Comparison of ENCODE assay signal across 10 cellular contexts in the genomic region with DNA sequence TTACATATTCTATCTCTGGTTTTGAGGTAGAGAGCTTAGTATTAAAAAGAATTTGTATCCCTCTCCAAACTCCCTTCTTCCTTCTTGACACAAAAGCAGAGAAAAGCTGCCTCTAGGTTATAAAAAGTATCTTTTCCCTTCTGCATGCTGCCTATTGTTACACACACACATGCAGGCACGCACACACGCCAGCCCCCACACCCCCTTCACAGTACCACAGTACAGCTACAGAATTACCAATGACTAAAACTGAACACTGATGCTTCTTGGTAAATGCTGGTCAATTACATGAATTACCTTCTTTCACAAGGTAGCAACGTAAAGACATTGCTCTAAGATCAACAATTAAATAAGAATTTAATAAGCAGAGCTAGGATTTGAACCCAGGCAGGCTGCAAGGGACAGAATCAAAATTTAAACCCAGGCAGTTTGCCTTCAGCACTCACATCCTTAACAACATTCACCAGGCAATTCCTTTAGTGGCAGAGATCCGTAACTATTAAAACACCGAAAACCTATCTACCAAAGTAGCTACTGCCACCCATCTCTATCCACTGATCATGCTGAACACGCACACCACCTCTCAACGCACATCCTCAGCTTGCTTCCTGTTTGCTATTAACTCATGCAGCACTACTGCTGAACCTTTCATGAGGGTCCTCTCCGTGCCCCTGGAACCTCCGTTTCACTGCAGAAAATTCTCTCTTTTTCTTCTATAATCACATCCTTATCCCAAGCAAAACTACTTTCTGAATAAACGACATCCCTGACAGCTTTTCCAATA. TPM values are rescaled to one million over a fixed set of nuclear protein-coding genes. Genes with fewer than 3 reads are reported as not detected.
A peak's percentile ranks its signal among the peaks of the same experiment; 100 is the strongest.
DNase-seq lines count a peak whose midpoint lies in the region; ATAC-seq, FAIRE-seq and TF ChIP-seq lines count a peak whose summit lies in the region.
"Had no signal": no experiment of that assay in that cellular context is flagged by ENCODE, and none has a peak within 500 bp of the region (broad histone marks: within the 10 kb centered on the region; RNA-seq: fewer than 3 reads in every experiment).

No MANE protein-coding gene starts in this region.

- no peak for FAIRE-seq in HepG2 (lab: Jason Lieb, UNC)
- FAIRE-seq: bronchial epithelial cell had no signal

- intact Hi-C loops in Right ventricle myocardium superior (cut with DNase I) (loop anchor here (5.0 kb wide), 1 partner anchor 90 kb away; no protein-coding TSS in a partner anchor), HepG2 (cut with micrococcal nuclease; ENCODE audit: unreplicated experiment) (loop anchor here (10.0 kb wide), 1 partner anchor 53 kb away; no protein-coding TSS in a partner anchor)

- peaks cover 31% of the 10 kb centered on the region for H3K36me3 ChIP-seq in cardiac muscle cell
- peaks cover 15 to 50% of the 10 kb centered on the region in 2 experiments for H3K36me3 ChIP-seq in HepG2 (replicated peaks in 1 of 2; ENCODE audit: control insufficient read depth in 1 of 2, insufficient read depth in 2 of 2, low read length in 2 of 2)
- H3K36me3 ChIP-seq in tibial nerve, result peaks cover 0 to 51% (median 5%) of the 10 kb centered on the region in 3 donors

- POLR2A ChIA-PET in activated CD8-positive, alpha-beta T cell treated with anti-CD3 and anti-CD28 coated beads, Interleukin-2, amount 10 ng/mL, durations not matched to agents 7 days and 5 days (lab: Charles Lee), result interaction anchor here (0.7 to 1.7 kb wide), 7 partner anchors 13 to 171 kb away, joined by 3 to 6 read pairs (median 3); partner anchors contain the start of genes INPP5K and YWHAE
- POLR2A ChIA-PET in HepG2 (lab: Yijun Ruan, JAX), result interaction anchor here (1.0 kb wide), 1 partner anchor 154 kb away, joined by 3 read pairs; the partner anchor contains the start of gene INPP5K

- BruUV-seq in HepG2 (replicated peaks; lab: Mats Ljungman, UMichigan), result no TSS peak

- ATAC-seq in Right ventricle myocardium superior (ENCODE audit: poor library complexity) (no peak), HepG2 (no peak), HG03354 (IDR thresholded peaks at IDR 0.05; ENCODE audit: poor library complexity, severe bottlenecking, unreplicated experiment) (no peak)
- peak; percentile 66 for ATAC-seq in activated CD8-positive, alpha-beta T cell treated with anti-CD3 and anti-CD28 coated beads, Interleukin-2, amount 10 ng/mL, durations not matched to agents 7 days and 5 days

- TF ChIP-seq CTCF in cardiac muscle cell (IDR thresholded peaks at IDR 0.05; ENCODE audit: low read depth, low read length) (no peak), HepG2 (CRISPR knock-in tag; IDR thresholded peaks at IDR 0.05) (no peak), tibial nerve (IDR thresholded peaks at IDR 0.05) (no peak)

- H3K27ac ChIP-seq in cardiac muscle cell (peak overlapping the region; percentile 52), HepG2 (ENCODE audit: extremely low read length, insufficient read depth, low read length) (no peak overlapping the region), tibial nerve (peak overlapping the region in 3 of 4 donors; percentile 23 to 38 (median 31))

- in situ Hi-C loops in HepG2 (cut with HindIII; ENCODE audit: extremely low pct_ligation_motif_present, low pct_unique_long_range_greater_than_20kb), result no loop called here

- peaks cover 76% of the 10 kb centered on the region for H3K79me2 ChIP-seq in HepG2 (ENCODE audit: insufficient read depth, low read length)

- peaks cover 41% of the 10 kb centered on the region for H3K36me3 Mint-ChIP-seq in activated CD8-positive, alpha-beta T cell treated with anti-CD3 and anti-CD28 coated beads, Interleukin-2, amount 10 ng/mL, durations not matched to agents 7 days and 5 days (ENCODE audit: low read depth)

- peaks cover 62% of the 10 kb centered on the region for H4K20me1 ChIP-seq in HepG2 (ENCODE audit: insufficient read depth, low read length)

- 92% methylated on average over 10 of the region's 10 CpGs for WGBS in HepG2 (ENCODE audit: low lambda C conversion rate)
- WGBS in tibial nerve, 2 donors, result 25 to 26% methylated on average over 10 of the region's 10 CpGs

- CTCF ChIA-PET in activated CD8-positive, alpha-beta T cell treated with anti-CD3 and anti-CD28 coated beads, Interleukin-2, amount 10 ng/mL, durations not matched to agents 7 days and 5 days (lab: Charles Lee), result interaction anchor here (0.9 to 8.2 kb wide), 15 partner anchors 9 to 267 kb away, joined by 3 to 143 read pairs (median 7); partner anchors contain the start of gene INPP5K
- CTCF ChIA-PET in HepG2 (lab: Yijun Ruan, JAX; ENCODE audit: low intra/inter-chr PET ratio, low total read pairs), result no interaction called here

- 0 out of 2 replicates have a peak overlapping the region, but pooled peaks have one; percentile 2 for H3K9ac ChIP-seq in HepG2 (ENCODE audit: insufficient read depth, low read depth, low read length)

- TF ChIP-seq EP300 in HepG2 (IDR thresholded peaks at IDR 0.05; ENCODE audit: low read depth in 2 of 2, low read length in 2 of 2) (no peak), HepG2 (CRISPR knock-in tag; IDR thresholded peaks at IDR 0.05; ENCODE audit: borderline replicate concordance) (no peak), tibial nerve (IDR thresholded peaks at IDR 0.05) (no peak)

- H2AFZ ChIP-seq in HepG2 (ENCODE audit: low read length), result no peak overlapping the region

- TF ChIP-seq RAD21 in HepG2 (CRISPR knock-in tag; IDR thresholded peaks at IDR 0.05), result no peak

- H3K27me3 ChIP-seq in cardiac muscle cell (no peaks in the 10 kb centered on the region), HepG2 (ENCODE audit: control insufficient read depth in 1 of 2, insufficient read depth in 2 of 2, low read length in 2 of 2) (no peaks in the 10 kb centered on the region), tibial nerve (no peaks in the 10 kb centered on the region)

- no peaks in the 10 kb centered on the region for H3K9me3 Mint-ChIP-seq in activated CD8-positive, alpha-beta T cell treated with anti-CD3 and anti-CD28 coated beads, Interleukin-2, amount 10 ng/mL, durations not matched to agents 7 days and 5 days (ENCODE audit: insufficient read depth)

- peaks cover 4% of the 10 kb centered on the region for H3K4me1 ChIP-seq in cardiac muscle cell (ENCODE audit: low read depth)
- peaks cover 12% of the 10 kb centered on the region for H3K4me1 ChIP-seq in HepG2 (ENCODE audit: insufficient read depth, low read length)
- H3K4me1 ChIP-seq in tibial nerve, result peaks cover 0 to 81% (median 48%) of the 10 kb centered on the region in 4 donors

- no peaks in the 10 kb centered on the region for H3K27me3 Mint-ChIP-seq in activated CD8-positive, alpha-beta T cell treated with anti-CD3 and anti-CD28 coated beads, Interleukin-2, amount 10 ng/mL, durations not matched to agents 7 days and 5 days (ENCODE audit: low read depth)

- peak overlapping the region; percentile 76 for H3K27ac Mint-ChIP-seq in activated CD8-positive, alpha-beta T cell treated with anti-CD3 and anti-CD28 coated beads, Interleukin-2, amount 10 ng/mL, durations not matched to agents 7 days and 5 days

- H3K4me3 ChIP-seq in cardiac muscle cell, result no peak overlapping the region
- H3K4me3 ChIP-seq in HepG2 (replicated peaks in 1 of 3; ENCODE audit: insufficient read depth in 1 of 3, low read depth in 2 of 3, low read length in 3 of 3), result no peak overlapping the region
- H3K4me3 ChIP-seq in tibial nerve, result no peak overlapping the region

- no peak for DNase-seq in cardiac muscle cell (ENCODE audit: low read depth in 1 of 2, low spot score in 1 of 2)
- no peak for DNase-seq in Right ventricle myocardium superior
- DNase-seq in activated CD8-positive, alpha-beta T cell treated with anti-CD3 and anti-CD28 coated beads, Interleukin-2, amount 10 ng/mL, durations not matched to agents 7 days and 5 days, result peak; percentile 55
- DNase-seq in HepG2 (ENCODE audit: low spot score), result no peak
- no peak for DNase-seq in tibial nerve (ENCODE audit: low spot score in 2 of 2)
- no peak for DNase-seq in mesenteric fat pad (ENCODE audit: low spot score)
- no peak for DNase-seq in NCI-H2081 treated with DMSO at 0.1 percent for 48 hours (lab: John Stamatoyannopoulos, UW)
- DNase-seq: DMS53 had no signal

- H3K4me3 Mint-ChIP-seq in activated CD8-positive, alpha-beta T cell treated with anti-CD3 and anti-CD28 coated beads, Interleukin-2, amount 10 ng/mL, durations not matched to agents 7 days and 5 days, result peak overlapping the region; percentile 7

- H3K9me3 ChIP-seq in cardiac muscle cell (ENCODE audit: low read depth), result no peaks in the 10 kb centered on the region
- H3K9me3 ChIP-seq in HepG2 (ENCODE audit: low read length), result no peaks in the 10 kb centered on the region
- no peaks in the 10 kb centered on the region for H3K9me3 ChIP-seq in tibial nerve

- H3K4me1 Mint-ChIP-seq in activated CD8-positive, alpha-beta T cell treated with anti-CD3 and anti-CD28 coated beads, Interleukin-2, amount 10 ng/mL, durations not matched to agents 7 days and 5 days (ENCODE audit: low read depth), result peaks cover 60% of the 10 kb centered on the region

- no peak overlapping the region for H3K4me2 ChIP-seq in HepG2 (ENCODE audit: low read depth, low read length)

- TF ChIP-seq POLR2A in HepG2 (IDR thresholded peaks at IDR 0.05; ENCODE audit: insufficient read depth in 1 of 2, low read depth in 2 of 2, low read length in 2 of 2), result no peak
- TF ChIP-seq POLR2A in tibial nerve (IDR thresholded peaks at IDR 0.05), result no peak

RNA-seq across cellular contexts. Expression of gene YWHAE, which starts 37.8 kb away (rescaled TPM):
- total RNA-seq in cardiac muscle cell (1,409 and 2,297 TPM in 2 replicates), Right ventricle myocardium superior (613 TPM), HepG2 (2016; rRNA removed; fragmentation: Illumina TruSeq; extraction: Trizol) (256 and 504 TPM in 2 replicates), tibial nerve (100 to 1,000 TPM; 581 to 765 (median 678) TPM), mesenteric fat pad (480 TPM)
- polyA plus RNA-seq in cardiac muscle cell (658 and 685 TPM in 2 replicates), HepG2 (2011; rRNA removed) (249 and 335 TPM in 2 replicates)
- total RNA-seq in activated CD8-positive, alpha-beta T cell treated with anti-CD3 and anti-CD28 coated beads, Interleukin-2, amount 10 ng/mL, durations not matched to agents 7 days and 5 days, result 100 to 1,000 TPM; 393 to 414 TPM
- 47.1 and 52.6 TPM in 2 replicates for total RNA-seq in HepG2 (2016; cell fraction: cytosol; rRNA removed; fragmentation: Illumina TruSeq; extraction: Trizol; ENCODE audit: low read depth)
- total RNA-seq in HepG2 (2016; cell fraction: insoluble cytoplasmic fraction; rRNA removed; fragmentation: Illumina TruSeq; extraction: Trizol), result 277 and 538 TPM in 2 replicates
- total RNA-seq in HepG2 (2016; cell fraction: membrane; rRNA removed; fragmentation: Illumina TruSeq; extraction: Trizol), result 139 and 150 TPM in 2 replicates
- total RNA-seq in HepG2 (2016; cell fraction: nucleus; rRNA removed; fragmentation: Illumina TruSeq; extraction: Trizol), result 149 and 165 TPM in 2 replicates
- 317 and 360 TPM in 2 replicates for polyA plus RNA-seq in HepG2 (2011; cell fraction: cytosol; rRNA removed)
- 61.1 and 72.7 TPM in 2 replicates for polyA plus RNA-seq in HepG2 (2011; cell fraction: nucleus; rRNA removed)
- 349 and 597 TPM in 2 replicates for polyA plus RNA-seq in HepG2 (2012)
- polyA plus RNA-seq in HepG2 (2016; cell fraction: cytosol; fragmentation: Illumina TruSeq; extraction: Trizol; ENCODE audit: low read depth), result 53.7 and 53.8 TPM in 2 replicates
- 882 and 909 TPM in 2 replicates for polyA plus RNA-seq in HepG2 (2016; cell fraction: insoluble cytoplasmic fraction; fragmentation: Illumina TruSeq; extraction: Trizol; ENCODE audit: low read depth)
- polyA plus RNA-seq in HepG2 (2016; cell fraction: membrane; fragmentation: Illumina TruSeq; extraction: Trizol; ENCODE audit: low read depth), result 149 and 156 TPM in 2 replicates
- 279 and 293 TPM in 2 replicates for polyA plus RNA-seq in HepG2 (2016; cell fraction: nucleus; fragmentation: Illumina TruSeq; extraction: Trizol; ENCODE audit: insufficient read depth, low read depth)
- 266 and 357 TPM in 2 replicates for polyA minus RNA-seq in HepG2 (2011; rRNA and poly(A)+ RNA removed; ENCODE audit: low replicate concordance)
- 327 and 341 TPM in 2 replicates for polyA minus RNA-seq in HepG2 (2011; cell fraction: cytosol; rRNA and poly(A)+ RNA removed)
- 88.1 and 126 TPM in 2 replicates for polyA minus RNA-seq in HepG2 (2011; cell fraction: nucleus; rRNA and poly(A)+ RNA removed)
